In genomic region chr15:28222597-28222996, GRCh38 we compare ENCODE assay signal across 7 cellular contexts.
DNase-seq lines count a peak whose midpoint lies in the region; ATAC-seq and TF ChIP-seq lines count a peak whose summit lies in the region.
"Not testable (repeated sequence)": the region's sequence is repeated elsewhere in the genome, so short reads cannot be mapped to it uniquely, and the experiment has no call there.

No MANE protein-coding gene starts in this region.

- peak overlapping the region; percentile 54; the same call in 1 of the 2 replicates for H3K27ac Mint-ChIP-seq in GM23338
- peak overlapping the region; percentile 68 for H3K27ac Mint-ChIP-seq in endodermal cell

- DNase-seq in GM23338 (ENCODE audit: low spot score); endodermal cell: not testable (repeated sequence)
- peak; percentile 4 for DNase-seq in SIG-M5 treated with dmso at 0.1 percent for 504 hours (lab: John Stamatoyannopoulos, UW; ENCODE audit: unreplicated experiment)
- DNase-seq in hepatocyte (ENCODE audit: low spot score), result peak; percentile 20
- DNase-seq in prostate gland (ENCODE audit: low spot score), result peak; percentile 82
- DNase-seq in thyroid gland, result peak; percentile 28 to 41

- not testable (repeated sequence) for TF ChIP-seq POLR2A in prostate gland (IDR thresholded peaks at IDR 0.05); thyroid gland (IDR thresholded peaks at IDR 0.05)

- not testable (repeated sequence) for H3K27ac ChIP-seq in GM23338 (ENCODE audit: low read depth); endodermal cell (ENCODE audit: low read depth, low read length); hepatocyte; thyroid gland
- H3K27ac ChIP-seq in esophagus (ENCODE audit: low read depth in 2 of 2, low read length in 1 of 2) (peak overlapping the region; percentile 1 to 2), prostate gland (peak overlapping the region in 1 of 2 donors; percentile 56)

- intact Hi-C loops in prostate gland (cut with DNase I); thyroid gland (cut with DNase I): not testable (repeated sequence)

- not testable (repeated sequence) for ATAC-seq in GM23338

- not testable (repeated sequence) for H3K9me2 ChIP-seq in GM23338 (ENCODE audit: insufficient read depth); hepatocyte (replicated peaks; ENCODE audit: insufficient read depth)

- H3K4me3 Mint-ChIP-seq in GM23338, endodermal cell: not testable (repeated sequence)

- not testable (repeated sequence) for H3K4me3 ChIP-seq in GM23338; endodermal cell (ENCODE audit: low read length); esophagus (ENCODE audit: low read depth in 1 of 2, low read length in 2 of 2); hepatocyte; prostate gland; thyroid gland (replicated peaks in 1 of 3)

- not testable (repeated sequence) for H3K4me1 Mint-ChIP-seq in GM23338, endodermal cell

- H3K36me3 Mint-ChIP-seq in GM23338 (ENCODE audit: low read depth), result peaks cover 69% of the 10 kb centered on the region
- peaks cover 67% of the 10 kb centered on the region for H3K36me3 Mint-ChIP-seq in endodermal cell (ENCODE audit: low read depth)

- not testable (repeated sequence) for H3K4me2 ChIP-seq in GM23338, hepatocyte

- not testable (repeated sequence) for H2AFZ ChIP-seq in GM23338, hepatocyte

- H3K27me3 Mint-ChIP-seq in GM23338 (ENCODE audit: insufficient read depth, low read depth, poor library complexity); endodermal cell (ENCODE audit: insufficient read depth): not testable (repeated sequence)

- not testable (repeated sequence) for H3K9ac ChIP-seq in endodermal cell (ENCODE audit: extremely low read depth, low read length, poor library complexity, severe bottlenecking)

- H3K79me2 ChIP-seq in GM23338 (replicated peaks; ENCODE audit: insufficient read depth); hepatocyte: not testable (repeated sequence)

- not testable (repeated sequence) for TF ChIP-seq CTCF in GM23338 (conservative IDR thresholded peaks at IDR 0.05; ENCODE audit: low read depth in 2 of 2); endodermal cell (conservative IDR thresholded peaks at IDR 0.05); hepatocyte (IDR thresholded peaks at IDR 0.05; ENCODE audit: poor library complexity); prostate gland (IDR thresholded peaks at IDR 0.05); thyroid gland (IDR thresholded peaks at IDR 0.05)

- not testable (repeated sequence) for H3K9me3 Mint-ChIP-seq in GM23338, endodermal cell

- H4K20me1 ChIP-seq in GM23338 (replicated peaks; ENCODE audit: insufficient read depth); hepatocyte (ENCODE audit: insufficient read depth, poor library complexity, severe bottlenecking): not testable (repeated sequence)

- H3F3A ChIP-seq in GM23338 (replicated peaks; ENCODE audit: low read depth), result not testable (repeated sequence)

- 95 to 96% methylated on average over 5 to 7 of the region's 7 CpGs for WGBS in endodermal cell (ENCODE audit: insufficient coverage in 1 of 2, insufficient read length in 1 of 2), 2 experiments
- WGBS in esophagus, 2 donors, result 44 to 69% methylated on average over 6 to 7 of the region's 7 CpGs
- WGBS in hepatocyte (ENCODE audit: low lambda C conversion rate, missing lambda C conversion rate), result 86% methylated on average over 7 of the region's 7 CpGs
- WGBS in prostate gland, result 58% methylated on average over 7 of the region's 7 CpGs
- 70 to 80% methylated on average over 7 of the region's 7 CpGs for WGBS in thyroid gland, 2 donors

- not testable (repeated sequence) for H3K36me3 ChIP-seq in GM23338 (ENCODE audit: insufficient read depth); hepatocyte (replicated peaks; ENCODE audit: insufficient read depth, low read depth)
- peaks cover 34% of the 10 kb centered on the region for H3K36me3 ChIP-seq in endodermal cell (ENCODE audit: control insufficient read depth, insufficient read depth, low read length)
- peaks cover 11 to 15% of the 10 kb centered on the region in 2 donors for H3K36me3 ChIP-seq in esophagus (ENCODE audit: control insufficient read depth in 2 of 2, insufficient read depth in 2 of 2, low read length in 1 of 2)
- H3K36me3 ChIP-seq in prostate gland, result peaks cover 0 to 16% of the 10 kb centered on the region in 2 donors
- H3K36me3 ChIP-seq in thyroid gland, result peaks cover 12 to 21% of the 10 kb centered on the region in 2 donors

- H3K27me3 ChIP-seq in GM23338 (ENCODE audit: insufficient read depth); endodermal cell (ENCODE audit: control insufficient read depth, insufficient read depth, low read length, poor library complexity, severe bottlenecking); esophagus (ENCODE audit: control insufficient read depth in 1 of 2, insufficient read depth in 2 of 2, low read length in 2 of 2); hepatocyte; prostate gland (replicated peaks; ENCODE audit: insufficient read depth); thyroid gland: not testable (repeated sequence)

- not testable (repeated sequence) for H3K9me3 ChIP-seq in endodermal cell (ENCODE audit: control insufficient read depth, low read length); esophagus (ENCODE audit: control insufficient read depth in 2 of 2, insufficient read depth in 1 of 2, low read depth in 1 of 2, low read length in 1 of 2); hepatocyte (ENCODE audit: low read depth); prostate gland; thyroid gland

- H3K4me1 ChIP-seq in GM23338 (ENCODE audit: insufficient read depth); endodermal cell (ENCODE audit: control insufficient read depth, insufficient read depth, low read length); esophagus (ENCODE audit: control insufficient read depth in 2 of 2, insufficient read depth in 2 of 2, low read length in 1 of 2); hepatocyte (ENCODE audit: insufficient read depth); prostate gland (replicated peaks); thyroid gland: not testable (repeated sequence)
